20 cellular contexts compared by ENCODE assay signal in the genomic region with DNA sequence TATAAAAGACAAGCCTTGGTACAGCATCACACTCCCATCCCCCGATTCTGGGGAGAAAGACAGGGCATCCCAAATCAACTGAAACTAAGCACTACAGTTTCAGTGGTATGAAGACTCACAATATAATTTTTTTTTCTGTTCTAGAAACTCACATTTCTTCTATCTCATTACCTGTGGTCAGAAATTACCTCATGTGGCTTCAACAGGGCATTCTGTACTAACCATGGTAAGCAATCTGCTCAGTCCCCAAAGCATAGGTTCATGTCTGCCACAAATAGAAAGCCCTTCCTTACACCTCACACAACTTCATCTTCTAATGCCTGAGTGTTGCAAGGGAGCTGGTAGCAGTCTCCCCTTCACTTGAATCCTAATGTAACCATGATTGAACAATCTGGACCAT.
DNase-seq lines count a peak whose midpoint lies in the region; ATAC-seq and TF ChIP-seq lines count a peak whose summit lies in the region.
"Had no signal": no experiment of that assay in that cellular context is flagged by ENCODE, and none has a peak within 500 bp of the region (broad histone marks: within the 10 kb centered on the region; RNA-seq: fewer than 3 reads in every experiment).

No MANE protein-coding gene starts in this region.

- no peak overlapping the region for H3K4me3 Mint-ChIP-seq in stimulated activated naive B cell treated with anti-CD40 and anti-IgM and Interleukin-4, amounts not matched to agents 10 μg/mL and 1 μg/mL and 100 μg/mL, for 72 hours
- no peak overlapping the region for H3K4me3 Mint-ChIP-seq in chondrocyte (ENCODE audit: unreplicated experiment)
- H3K4me3 Mint-ChIP-seq: activated naive CD8-positive, alpha-beta T cell; GM23338; neural progenitor cell had no signal

- no peak for TF ChIP-seq CTCF in chondrocyte (IDR thresholded peaks at IDR 0.05)

- H3K36me3 Mint-ChIP-seq in stimulated activated naive B cell treated with anti-CD40 and anti-IgM and Interleukin-4, amounts not matched to agents 10 μg/mL and 1 μg/mL and 100 μg/mL, for 72 hours, result no peaks in the 10 kb centered on the region
- no peaks in the 10 kb centered on the region for H3K36me3 Mint-ChIP-seq in chondrocyte (ENCODE audit: low read depth)
- H3K36me3 Mint-ChIP-seq: activated naive CD8-positive, alpha-beta T cell; neural progenitor cell had no signal

- no peak for DNase-seq in stimulated activated naive B cell treated with anti-CD40 and anti-IgM and Interleukin-4, amounts not matched to agents 10 μg/mL and 1 μg/mL and 100 μg/mL, for 72 hours
- no peak for DNase-seq in chondrocyte (ENCODE audit: low spot score)
- no peak for DNase-seq in iPS-NIHi11 (ENCODE audit: low spot score)
- DNase-seq: activated CD4-positive, alpha-beta T cell treated with anti-CD3 and anti-CD28 coated beads, Interleukin-2, amount 50 U/mL, for 1 hour; brain microvascular endothelial cell; DMS 273 treated with DMSO at 0.1 percent for 48 hours; heart right ventricle; islet precursor cell; midbrain; retina; stimulated activated CD4-positive, alpha-beta T cell treated with anti-CD3 and anti-CD28 coated beads, Interleukin-1b, Interleukin-23, amount 100 ng/mL, for 48 hours; testis had no signal

- ATAC-seq in GM19025 (IDR thresholded peaks at IDR 0.05; ENCODE audit: low read depth, unreplicated experiment) (peak; percentile 53), GM21717 (IDR thresholded peaks at IDR 0.05; ENCODE audit: unreplicated experiment) (peak; percentile 75), HG03196 (IDR thresholded peaks at IDR 0.05; ENCODE audit: unreplicated experiment) (peak; percentile 79), HG03342 (IDR thresholded peaks at IDR 0.05; ENCODE audit: unreplicated experiment) (no peak)
- ATAC-seq in stimulated activated naive B cell treated with anti-CD40 and anti-IgM and Interleukin-4, amounts not matched to agents 10 μg/mL and 1 μg/mL and 100 μg/mL, for 72 hours (replicated peaks), result peak; percentile 67 to 70
- ATAC-seq: esophagus mucosa, GM23338, heart right ventricle had no signal

- H3K27ac Mint-ChIP-seq in stimulated activated naive B cell treated with anti-CD40 and anti-IgM and Interleukin-4, amounts not matched to agents 10 μg/mL and 1 μg/mL and 100 μg/mL, for 72 hours, result no peak overlapping the region
- H3K27ac Mint-ChIP-seq in chondrocyte (ENCODE audit: unreplicated experiment), result no peak overlapping the region
- H3K27ac Mint-ChIP-seq: activated naive CD8-positive, alpha-beta T cell; neural progenitor cell had no signal

- H3K27me3 Mint-ChIP-seq in stimulated activated naive B cell treated with anti-CD40 and anti-IgM and Interleukin-4, amounts not matched to agents 10 μg/mL and 1 μg/mL and 100 μg/mL, for 72 hours, result peaks cover 0 to 5% of the 10 kb centered on the region in 2 donors
- H3K27me3 Mint-ChIP-seq in chondrocyte (ENCODE audit: low read depth), result peaks cover 4% of the 10 kb centered on the region

- peaks cover 0 to 1% of the 10 kb centered on the region in 2 donors for H3K9me3 Mint-ChIP-seq in stimulated activated naive B cell treated with anti-CD40 and anti-IgM and Interleukin-4, amounts not matched to agents 10 μg/mL and 1 μg/mL and 100 μg/mL, for 72 hours
- no peaks in the 10 kb centered on the region for H3K9me3 Mint-ChIP-seq in chondrocyte (ENCODE audit: low read depth)
- H3K9me3 Mint-ChIP-seq: GM23338, neural progenitor cell had no signal

- peaks cover 10 to 23% of the 10 kb centered on the region in 2 donors for H3K4me1 Mint-ChIP-seq in stimulated activated naive B cell treated with anti-CD40 and anti-IgM and Interleukin-4, amounts not matched to agents 10 μg/mL and 1 μg/mL and 100 μg/mL, for 72 hours
- no peaks in the 10 kb centered on the region for H3K4me1 Mint-ChIP-seq in chondrocyte (ENCODE audit: low read depth)
- H3K4me1 Mint-ChIP-seq: neural progenitor cell had no signal
